9 cellular contexts compared by ENCODE assay signal in the genomic region with DNA sequence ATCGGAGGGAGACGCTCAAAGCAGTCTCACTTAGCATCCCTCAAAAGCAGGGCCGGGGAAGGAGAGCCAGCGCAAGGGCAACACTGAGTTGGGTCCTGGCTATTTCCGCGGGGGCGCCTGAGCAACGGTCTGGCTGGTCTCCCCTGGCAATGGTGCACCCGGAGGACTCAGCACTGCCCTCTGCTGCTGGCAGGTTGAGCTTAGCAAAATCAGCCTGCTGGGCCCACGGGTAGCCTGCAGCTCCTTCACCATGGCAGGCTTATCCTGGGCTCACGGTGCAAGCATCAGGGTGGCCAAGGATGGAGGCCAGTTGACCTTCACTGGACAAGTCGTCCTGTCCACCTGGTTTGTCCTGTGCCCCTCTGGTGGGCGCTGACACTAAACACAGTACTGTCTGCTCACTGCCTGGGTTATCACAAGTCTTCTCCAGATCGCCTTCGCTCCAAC. TPM values are rescaled to one million over a fixed set of nuclear protein-coding genes. Genes with fewer than 3 reads are reported as not detected.
A peak's percentile ranks its signal among the peaks of the same experiment; 100 is the strongest.
DNase-seq lines count a peak whose midpoint lies in the region; ATAC-seq and TF ChIP-seq lines count a peak whose summit lies in the region.
"Had no signal": no experiment of that assay in that cellular context is flagged by ENCODE, and none has a peak within 500 bp of the region (broad histone marks: within the 10 kb centered on the region; RNA-seq: fewer than 3 reads in every experiment).

No MANE protein-coding gene starts in this region.

- H2BK5ac ChIP-seq in neuronal stem cell (ENCODE audit: low read length), result no peak overlapping the region

- no peak overlapping the region for H4K91ac ChIP-seq in neuronal stem cell (ENCODE audit: low read depth, low read length, poor library complexity)

- ATAC-seq in GM21529 (IDR thresholded peaks at IDR 0.05; ENCODE audit: unreplicated experiment), result peak; percentile 54
- ATAC-seq in GM18519 (IDR thresholded peaks at IDR 0.05; ENCODE audit: low FRiP score, unreplicated experiment), result no peak

- no peak overlapping the region for H2BK12ac ChIP-seq in neuronal stem cell (ENCODE audit: low read length)

- no peak overlapping the region for H2BK15ac ChIP-seq in neuronal stem cell (ENCODE audit: low read length)

- no CpG with 5 or more reads among the region's 15 CpGs for WGBS in neuronal stem cell (ENCODE audit: extremely low coverage in 2 of 2, insufficient read length in 2 of 2, insufficient replicate concordance in 1 of 2), 2 donors
- WGBS in suprapubic skin, result 76% methylated on average over 8 of the region's 15 CpGs

- H3K4me2 ChIP-seq in neuronal stem cell (ENCODE audit: insufficient read depth, low read length, poor library complexity, severe bottlenecking), result no peak overlapping the region

- H3K9ac ChIP-seq in neuronal stem cell (ENCODE audit: low read depth, low read length, poor library complexity), result no peak overlapping the region

- peak overlapping the region; percentile 52 for H3K18ac ChIP-seq in neuronal stem cell (ENCODE audit: low read length)

- H2AK5ac ChIP-seq in neuronal stem cell (ENCODE audit: low read depth, low read length), result no peak overlapping the region

- H3K79me1 ChIP-seq in neuronal stem cell (ENCODE audit: low read depth, low read length), result no peaks in the 10 kb centered on the region

- DNase-seq in AG09309 (ENCODE audit: low read depth), result no peak
- DNase-seq in OCI-M1 (lab: John Stamatoyannopoulos, UW), result peak; percentile 44
- peak; percentile 80 to 83 for DNase-seq in activated T-cell treated with anti-CD3 and anti-CD28 coated beads, Interleukin-2, amount 50 U/mL, for 48 hours
- peak; percentile 58 for DNase-seq in fibroblast of peridontal ligament (ENCODE audit: extremely low read depth)
- peak; percentile 52 for DNase-seq in neuronal stem cell (ENCODE audit: low spot score)
- peak; percentile 80 to 89 for DNase-seq in suprapubic skin (ENCODE audit: low spot score in 2 of 2)

- TF ChIP-seq CTCF in AG09309 (IDR thresholded peaks at IDR 0.05; ENCODE audit: control insufficient read depth, insufficient read depth, low read depth, low read length, missing control alignments) (peak; percentile 93), suprapubic skin (IDR thresholded peaks at IDR 0.05) (peak; percentile 47 to 64)

- TF ChIP-seq EP300 in suprapubic skin (IDR thresholded peaks at IDR 0.05), result no peak

- H2BK120ac ChIP-seq in neuronal stem cell (ENCODE audit: low read depth, low read length), result no peak overlapping the region

- no peak overlapping the region for H3K4ac ChIP-seq in neuronal stem cell (ENCODE audit: low read length)

- no peaks in the 10 kb centered on the region for H3K36me3 ChIP-seq in neuronal stem cell (replicated peaks in 1 of 2; ENCODE audit: control insufficient read depth in 2 of 2, insufficient read depth in 2 of 2, low read length in 2 of 2)
- no peaks in the 10 kb centered on the region for H3K36me3 ChIP-seq in suprapubic skin
- H3K36me3 ChIP-seq: neutrophil had no signal

- H3K9me3 ChIP-seq in neuronal stem cell (replicated peaks in 1 of 2; ENCODE audit: control insufficient read depth in 2 of 2, insufficient read depth in 1 of 2, low read depth in 1 of 2, low read length in 2 of 2), result peaks cover 0 to 3% of the 10 kb centered on the region in 2 donors
- H3K9me3 ChIP-seq in suprapubic skin, result no peaks in the 10 kb centered on the region
- H3K9me3 ChIP-seq: neutrophil had no signal

- no peak overlapping the region for H3K14ac ChIP-seq in neuronal stem cell (ENCODE audit: low read length)

- no peak for TF ChIP-seq POLR2A in suprapubic skin (IDR thresholded peaks at IDR 0.05)

- peak overlapping the region; percentile 68 for H4K8ac ChIP-seq in neuronal stem cell (ENCODE audit: low read depth, low read length)

- H3K27ac ChIP-seq in neuronal stem cell (replicated peaks; ENCODE audit: low read length) (no peak overlapping the region), suprapubic skin (no peak overlapping the region)
- H3K27ac ChIP-seq: neutrophil had no signal

- H3K4me3 ChIP-seq in AG09309 (ENCODE audit: control insufficient read depth, low read depth, low read length) (no peak overlapping the region), neuronal stem cell (ENCODE audit: low read length in 2 of 2) (no peak overlapping the region), suprapubic skin (no peak overlapping the region)

- H3K4me1 ChIP-seq in neuronal stem cell (ENCODE audit: control insufficient read depth in 2 of 2, insufficient read depth in 1 of 2, low read depth in 1 of 2, low read length in 2 of 2), result no peaks in the 10 kb centered on the region
- peaks cover 12% of the 10 kb centered on the region for H3K4me1 ChIP-seq in suprapubic skin

- peak overlapping the region; percentile 81 for H2AFZ ChIP-seq in neuronal stem cell (ENCODE audit: low read length)

- H3K23ac ChIP-seq in neuronal stem cell (ENCODE audit: low read depth, low read length, poor library complexity), result peak overlapping the region; percentile 1

- peaks cover 0 to 15% (median 0%) of the 10 kb centered on the region in 3 experiments for H3K27me3 ChIP-seq in neuronal stem cell (ENCODE audit: control insufficient read depth in 3 of 3, insufficient read depth in 3 of 3, low read depth in 1 of 3, low read length in 3 of 3)
- no peaks in the 10 kb centered on the region for H3K27me3 ChIP-seq in suprapubic skin
- H3K27me3 ChIP-seq: neutrophil had no signal

RNA-seq across cellular contexts. Expression of gene ALDH3A1, which starts 14.4 kb away (rescaled TPM):
- polyA plus RNA-seq in neuronal stem cell (2013, experiment 1 of 2), result 0.17 TPM
- polyA plus RNA-seq in neuronal stem cell (2013, experiment 2 of 2), result 0.40 TPM
- total RNA-seq in suprapubic skin, result 100 to 1,000 TPM in 2 of 4 donors, 10 to 100 TPM in 2; 41.7 to 128 (median 83.9) TPM

RNA-seq across cellular contexts. Expression of gene SLC47A2, which starts 46.2 kb away (rescaled TPM):
- polyA plus RNA-seq in neuronal stem cell (2013, experiment 1 of 2), result 0.14 TPM
- 0.12 TPM for polyA plus RNA-seq in neuronal stem cell (2013, experiment 2 of 2)
- total RNA-seq in suprapubic skin, result 1 to 10 TPM in 2 of 4 donors, under 1 TPM in 1, not detected in 1; 0.96 to 7.9 (median 2.5) TPM
